In the genomic region with DNA sequence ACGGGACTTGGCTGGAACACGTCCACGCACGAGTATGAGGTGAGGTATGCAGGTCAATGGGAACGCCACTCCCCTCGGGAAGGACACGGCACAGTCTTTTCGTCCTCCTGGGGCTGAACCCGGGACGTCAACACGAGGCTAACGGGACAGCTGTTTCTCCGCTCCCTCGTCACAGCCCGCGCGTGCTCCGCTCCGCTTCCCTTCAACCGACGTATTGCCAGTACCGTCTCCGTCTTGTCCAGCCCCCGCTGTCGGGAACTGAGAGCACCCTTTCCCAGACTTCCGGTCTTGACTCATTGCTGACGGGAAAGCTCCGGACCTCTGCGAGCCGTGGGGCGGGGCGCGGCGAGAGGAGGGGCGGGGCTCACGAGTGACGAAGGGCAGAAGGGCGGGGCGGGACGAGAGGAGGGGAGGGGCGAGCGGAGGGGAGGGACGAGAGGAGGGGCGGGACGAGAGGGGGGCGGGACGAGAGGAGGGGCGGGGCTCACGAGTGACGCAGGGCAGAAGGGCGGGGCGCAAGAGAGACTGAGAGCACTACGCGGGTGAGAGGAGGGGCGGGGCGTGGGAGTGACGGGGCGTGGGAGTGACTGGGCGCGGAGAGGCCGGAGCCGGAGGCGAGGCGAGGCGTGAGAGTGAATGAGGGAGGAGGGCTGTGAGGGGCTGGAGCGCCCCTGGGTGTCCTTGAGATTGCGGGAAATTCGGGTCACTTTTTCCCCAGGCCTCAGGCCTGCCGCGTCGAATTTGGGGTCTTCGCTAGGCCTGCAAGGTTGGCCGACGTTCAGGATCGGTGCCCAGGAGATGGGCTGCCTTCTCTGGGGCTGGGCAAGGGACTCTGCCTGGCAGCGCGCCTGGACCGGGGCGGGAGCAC, we compare ENCODE assay signal across 1 cellular context.
TF ChIP-seq lines count a peak whose summit lies in the region.

No MANE protein-coding gene starts in this region.

TF ChIP-seq in K562, 482 proteins besides CTCF, POLR2A, EP300 and RAD21 (continued from another document and continues in another):
- TF ChIP-seq TAF9B (IDR thresholded peaks at IDR 0.05; ENCODE audit: partially characterized antibody) (peak; percentile 80), RFX5 (IDR thresholded peaks at IDR 0.05; ENCODE audit: low read depth, low read length) (no peak), MTA2 (IDR thresholded peaks at IDR 0.05; ENCODE audit: low read depth) (0 out of 2 replicates have a peak, but pooled peaks have one; percentile 25), DIDO1 (tag; IDR thresholded peaks at IDR 0.05; ENCODE audit: low read depth) (no peak), PHTF2 (CRISPR knock-in tag; IDR thresholded peaks at IDR 0.05) (no peak), PCBP1 (IDR thresholded peaks at IDR 0.05; ENCODE audit: low read depth, low read length, poor library complexity, severe bottlenecking) (peak; percentile 41), CHD1 (IDR thresholded peaks at IDR 0.05; ENCODE audit: low read length) (peak; percentile 37), PHB2 (IDR thresholded peaks at IDR 0.05; ENCODE audit: low read depth) (no peak), ZNF324 (CRISPR knock-in tag; IDR thresholded peaks at IDR 0.05) (0 out of 2 replicates have a peak, but pooled peaks have one; percentile 22), STAT5A (IDR thresholded peaks at IDR 0.05; ENCODE audit: borderline replicate concordance, low read length) (no peak), NCOA6 (IDR thresholded peaks at IDR 0.05) (peak; percentile 88), NONO (IDR thresholded peaks at IDR 0.05; ENCODE audit: low read depth in 2 of 2, low read length in 1 of 2) (no peak), ETV1 (tag; conservative IDR thresholded peaks at IDR 0.05; ENCODE audit: low read depth) (peak; percentile 97), TBL1XR1 (IDR thresholded peaks at IDR 0.05; ENCODE audit: low read length in 2 of 2) (0 out of 4 replicates have a peak, but pooled peaks of 1 of the 2 experiments have one; percentile 17), C11orf30 (IDR thresholded peaks at IDR 0.05; ENCODE audit: low read depth) (no peak), DACH1 (IDR thresholded peaks at IDR 0.05; ENCODE audit: partially characterized antibody) (peak; percentile 86), HNRNPK (IDR thresholded peaks at IDR 0.05; ENCODE audit: low read depth, low read length, poor library complexity, severe bottlenecking) (no peak), TEAD1 (CRISPR knock-in tag; IDR thresholded peaks at IDR 0.05) (peak in 1 of 2 experiments; percentile 22; a peak in 1 of 4 replicates), TEAD4 (IDR thresholded peaks at IDR 0.05; ENCODE audit: low read length) (peak; percentile 25; the same call in 1 of the 2 replicates), TEAD4 (CRISPR knock-in tag; IDR thresholded peaks at IDR 0.05; ENCODE audit: borderline replicate concordance) (no peak), ZNF766 (CRISPR knock-in tag; conservative IDR thresholded peaks at IDR 0.05) (peak; percentile 79), CAMTA2 (CRISPR knock-in tag; conservative IDR thresholded peaks at IDR 0.05) (0 out of 2 replicates have a peak, but pooled peaks have one; percentile 26), MAZ (CRISPR knock-in tag; conservative IDR thresholded peaks at IDR 0.05 in 1 of 2, IDR thresholded peaks at IDR 0.05 in 1 of 2) (peak; percentile 84 to 96), COPS2 (conservative IDR thresholded peaks at IDR 0.05) (no peak), BRD9 (IDR thresholded peaks at IDR 0.05; ENCODE audit: low read depth, partially characterized antibody) (peak; percentile 66), JUND (IDR thresholded peaks at IDR 0.05; ENCODE audit: borderline replicate concordance, low read depth, low read length) (peak; percentile 89), JUND (tag; IDR thresholded peaks at IDR 0.05; ENCODE audit: borderline replicate concordance, low read depth, low read length) (peak; percentile 84; the same call in 2 of the 3 replicates), HDAC2 (IDR thresholded peaks at IDR 0.05) (0 out of 2 replicates have a peak, but pooled peaks have one; percentile 36), ESRRA (IDR thresholded peaks at IDR 0.05; ENCODE audit: borderline replicate concordance, low read depth) (peak; percentile 50), LCOR (CRISPR knock-in tag; IDR thresholded peaks at IDR 0.05) (no peak), RBM22 (IDR thresholded peaks at IDR 0.05; ENCODE audit: low read depth, low read length, poor library complexity, severe bottlenecking) (no peak), ZSCAN32 (CRISPR knock-in tag; IDR thresholded peaks at IDR 0.05) (no peak), ARID1B (IDR thresholded peaks at IDR 0.05) (peak; percentile 43; the same call in 1 of the 2 replicates), MECOM (CRISPR knock-in tag; IDR thresholded peaks at IDR 0.05) (peak; percentile 33; the same call in 1 of the 2 replicates)
- TF ChIP-seq, protein P1, sequence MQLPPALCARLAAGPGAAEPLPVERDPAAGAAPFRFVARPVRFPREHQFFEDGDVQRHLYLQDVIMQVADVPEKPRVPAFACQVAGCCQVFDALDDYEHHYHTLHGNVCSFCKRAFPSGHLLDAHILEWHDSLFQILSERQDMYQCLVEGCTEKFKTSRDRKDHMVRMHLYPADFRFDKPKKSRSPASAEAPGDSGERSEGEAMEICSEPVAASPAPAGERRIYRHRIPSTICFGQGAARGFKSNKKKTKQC (CRISPR knock-in tag; IDR thresholded peaks at IDR 0.05), result peak; percentile 75; the same call in 1 of the 2 replicates
- TF ChIP-seq, protein P2, sequence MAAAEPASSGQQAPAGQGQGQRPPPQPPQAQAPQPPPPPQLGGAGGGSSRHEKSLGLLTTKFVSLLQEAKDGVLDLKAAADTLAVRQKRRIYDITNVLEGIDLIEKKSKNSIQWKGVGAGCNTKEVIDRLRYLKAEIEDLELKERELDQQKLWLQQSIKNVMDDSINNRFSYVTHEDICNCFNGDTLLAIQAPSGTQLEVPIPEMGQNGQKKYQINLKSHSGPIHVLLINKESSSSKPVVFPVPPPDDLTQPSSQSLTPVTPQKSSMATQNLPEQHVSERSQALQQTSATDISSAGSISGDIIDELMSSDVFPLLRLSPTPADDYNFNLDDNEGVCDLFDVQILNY (CRISPR knock-in tag; IDR thresholded peaks at IDR 0.05), result no peak
- TF ChIP-seq, protein P3, sequence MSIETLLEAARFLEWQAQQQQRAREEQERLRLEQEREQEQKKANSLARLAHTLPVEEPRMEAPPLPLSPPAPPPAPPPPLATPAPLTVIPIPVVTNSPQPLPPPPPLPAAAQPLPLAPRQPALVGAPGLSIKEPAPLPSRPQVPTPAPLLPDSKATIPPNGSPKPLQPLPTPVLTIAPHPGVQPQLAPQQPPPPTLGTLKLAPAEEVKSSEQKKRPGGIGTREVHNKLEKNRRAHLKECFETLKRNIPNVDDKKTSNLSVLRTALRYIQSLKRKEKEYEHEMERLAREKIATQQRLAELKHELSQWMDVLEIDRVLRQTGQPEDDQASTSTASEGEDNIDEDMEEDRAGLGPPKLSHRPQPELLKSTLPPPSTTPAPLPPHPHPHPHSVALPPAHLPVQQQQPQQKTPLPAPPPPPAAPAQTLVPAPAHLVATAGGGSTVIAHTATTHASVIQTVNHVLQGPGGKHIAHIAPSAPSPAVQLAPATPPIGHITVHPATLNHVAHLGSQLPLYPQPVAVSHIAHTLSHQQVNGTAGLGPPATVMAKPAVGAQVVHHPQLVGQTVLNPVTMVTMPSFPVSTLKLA (conservative IDR thresholded peaks at IDR 0.05), result peak; percentile 79 to 89
- TF ChIP-seq, protein P4, sequence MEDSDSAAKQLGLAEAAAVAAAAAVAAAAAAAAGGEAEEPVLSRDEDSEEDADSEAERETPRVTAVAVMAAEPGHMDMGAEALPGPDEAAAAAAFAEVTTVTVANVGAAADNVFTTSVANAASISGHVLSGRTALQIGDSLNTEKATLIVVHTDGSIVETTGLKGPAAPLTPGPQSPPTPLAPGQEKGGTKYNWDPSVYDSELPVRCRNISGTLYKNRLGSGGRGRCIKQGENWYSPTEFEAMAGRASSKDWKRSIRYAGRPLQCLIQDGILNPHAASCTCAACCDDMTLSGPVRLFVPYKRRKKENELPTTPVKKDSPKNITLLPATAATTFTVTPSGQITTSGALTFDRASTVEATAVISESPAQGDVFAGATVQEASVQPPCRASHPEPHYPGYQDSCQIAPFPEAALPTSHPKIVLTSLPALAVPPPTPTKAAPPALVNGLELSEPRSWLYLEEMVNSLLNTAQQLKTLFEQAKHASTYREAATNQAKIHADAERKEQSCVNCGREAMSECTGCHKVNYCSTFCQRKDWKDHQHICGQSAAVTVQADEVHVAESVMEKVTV (CRISPR knock-in tag; IDR thresholded peaks at IDR 0.05), result no peak
- TF ChIP-seq, protein P5, sequence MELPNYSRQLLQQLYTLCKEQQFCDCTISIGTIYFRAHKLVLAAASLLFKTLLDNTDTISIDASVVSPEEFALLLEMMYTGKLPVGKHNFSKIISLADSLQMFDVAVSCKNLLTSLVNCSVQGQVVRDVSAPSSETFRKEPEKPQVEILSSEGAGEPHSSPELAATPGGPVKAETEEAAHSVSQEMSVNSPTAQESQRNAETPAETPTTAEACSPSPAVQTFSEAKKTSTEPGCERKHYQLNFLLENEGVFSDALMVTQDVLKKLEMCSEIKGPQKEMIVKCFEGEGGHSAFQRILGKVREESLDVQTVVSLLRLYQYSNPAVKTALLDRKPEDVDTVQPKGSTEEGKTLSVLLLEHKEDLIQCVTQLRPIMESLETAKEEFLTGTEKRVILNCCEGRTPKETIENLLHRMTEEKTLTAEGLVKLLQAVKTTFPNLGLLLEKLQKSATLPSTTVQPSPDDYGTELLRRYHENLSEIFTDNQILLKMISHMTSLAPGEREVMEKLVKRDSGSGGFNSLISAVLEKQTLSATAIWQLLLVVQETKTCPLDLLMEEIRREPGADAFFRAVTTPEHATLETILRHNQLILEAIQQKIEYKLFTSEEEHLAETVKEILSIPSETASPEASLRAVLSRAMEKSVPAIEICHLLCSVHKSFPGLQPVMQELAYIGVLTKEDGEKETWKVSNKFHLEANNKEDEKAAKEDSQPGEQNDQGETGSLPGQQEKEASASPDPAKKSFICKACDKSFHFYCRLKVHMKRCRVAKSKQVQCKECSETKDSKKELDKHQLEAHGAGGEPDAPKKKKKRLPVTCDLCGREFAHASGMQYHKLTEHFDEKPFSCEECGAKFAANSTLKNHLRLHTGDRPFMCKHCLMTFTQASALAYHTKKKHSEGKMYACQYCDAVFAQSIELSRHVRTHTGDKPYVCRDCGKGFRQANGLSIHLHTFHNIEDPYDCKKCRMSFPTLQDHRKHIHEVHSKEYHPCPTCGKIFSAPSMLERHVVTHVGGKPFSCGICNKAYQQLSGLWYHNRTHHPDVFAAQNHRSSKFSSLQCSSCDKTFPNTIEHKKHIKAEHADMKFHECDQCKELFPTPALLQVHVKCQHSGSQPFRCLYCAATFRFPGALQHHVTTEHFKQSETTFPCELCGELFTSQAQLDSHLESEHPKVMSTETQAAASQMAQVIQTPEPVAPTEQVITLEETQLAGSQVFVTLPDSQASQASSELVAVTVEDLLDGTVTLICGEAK (IDR thresholded peaks at IDR 0.05), result peak; percentile 79
- TF ChIP-seq, protein P5 (CRISPR knock-in tag; IDR thresholded peaks at IDR 0.05), result no peak
- TF ChIP-seq, protein P6, sequence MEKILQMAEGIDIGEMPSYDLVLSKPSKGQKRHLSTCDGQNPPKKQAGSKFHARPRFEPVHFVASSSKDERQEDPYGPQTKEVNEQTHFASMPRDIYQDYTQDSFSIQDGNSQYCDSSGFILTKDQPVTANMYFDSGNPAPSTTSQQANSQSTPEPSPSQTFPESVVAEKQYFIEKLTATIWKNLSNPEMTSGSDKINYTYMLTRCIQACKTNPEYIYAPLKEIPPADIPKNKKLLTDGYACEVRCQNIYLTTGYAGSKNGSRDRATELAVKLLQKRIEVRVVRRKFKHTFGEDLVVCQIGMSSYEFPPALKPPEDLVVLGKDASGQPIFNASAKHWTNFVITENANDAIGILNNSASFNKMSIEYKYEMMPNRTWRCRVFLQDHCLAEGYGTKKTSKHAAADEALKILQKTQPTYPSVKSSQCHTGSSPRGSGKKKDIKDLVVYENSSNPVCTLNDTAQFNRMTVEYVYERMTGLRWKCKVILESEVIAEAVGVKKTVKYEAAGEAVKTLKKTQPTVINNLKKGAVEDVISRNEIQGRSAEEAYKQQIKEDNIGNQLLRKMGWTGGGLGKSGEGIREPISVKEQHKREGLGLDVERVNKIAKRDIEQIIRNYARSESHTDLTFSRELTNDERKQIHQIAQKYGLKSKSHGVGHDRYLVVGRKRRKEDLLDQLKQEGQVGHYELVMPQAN (IDR thresholded peaks at IDR 0.05; ENCODE audit: borderline replicate concordance), result peak; percentile 69; the same call in 1 of the 2 replicates
